Comparison of ENCODE assay signal across 18 cellular contexts in the genomic region with DNA sequence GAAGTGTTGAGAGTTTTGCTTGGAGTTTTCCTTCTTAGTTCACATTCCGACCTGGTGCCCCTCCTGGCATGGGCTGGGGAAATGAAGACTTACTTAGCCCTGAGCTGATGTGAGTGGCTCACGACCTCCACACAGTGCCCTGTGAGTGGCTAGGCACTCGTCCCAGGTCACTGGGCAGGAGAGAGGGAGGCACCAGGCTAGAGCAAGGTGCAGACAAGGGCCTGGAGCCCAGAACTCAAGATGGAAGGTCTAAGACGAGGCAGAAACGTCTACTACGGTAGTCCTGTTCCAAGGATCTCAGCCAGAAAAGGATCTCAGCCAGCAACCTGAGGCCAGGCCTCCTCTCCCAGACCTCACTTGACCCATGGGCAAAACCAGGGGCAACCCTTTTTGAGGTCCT. TPM values are rescaled to one million over a fixed set of nuclear protein-coding genes. Genes with fewer than 3 reads are reported as not detected.
DNase-seq lines count a peak whose midpoint lies in the region; ATAC-seq lines count a peak whose summit lies in the region.
"Had no signal": no experiment of that assay in that cellular context is flagged by ENCODE, and none has a peak within 500 bp of the region (broad histone marks: within the 10 kb centered on the region; RNA-seq: fewer than 3 reads in every experiment).

No MANE protein-coding gene starts in this region.

- H3K27me3 Mint-ChIP-seq in activated T-helper 17 cell treated with anti-CD3 and anti-CD28 coated beads, Interleukin-2, amount 50 U/mL, for 72 hours = no peaks in the 10 kb centered on the region

- intact Hi-C loops in Right ventricle myocardium superior (cut with DNase I) (no loop called here), cardiac septum (cut with DNase I) (no loop called here), right cardiac atrium (cut with DNase I) (no loop called here)

- DNase-seq in Right ventricle myocardium superior (peak; percentile 40), cardiac septum (ENCODE audit: low spot score) (no peak), right cardiac atrium (peak in 2 of 3 donors; percentile 11 to 39), foreskin melanocyte (no peak)
- DNase-seq in effector memory CD4-positive, alpha-beta T cell = no peak
- DNase-seq: CD8-positive, alpha-beta T cell; GOT3; NCI-H1092; NCI-H1694; NCI-H446; NCI-H748 treated with DMSO at 0.1 percent for 48 hours; PC-3 had no signal

- H3K4me1 ChIP-seq in right cardiac atrium (ENCODE audit: control insufficient read depth, insufficient read depth, low read length) (peaks cover 58% of the 10 kb centered on the region), subcutaneous abdominal adipose tissue (ENCODE audit: control insufficient read depth in 5 of 5, insufficient read depth in 5 of 5, low read length in 5 of 5) (peaks cover 4 to 70% (median 61%) of the 10 kb centered on the region in 5 donors)
- H3K4me1 ChIP-seq in effector memory CD4-positive, alpha-beta T cell (ENCODE audit: control insufficient read depth, insufficient read depth, low read length, poor library complexity, severe bottlenecking) = peaks cover 17% of the 10 kb centered on the region

- no peak for ATAC-seq in Right ventricle myocardium superior (ENCODE audit: poor library complexity)
- ATAC-seq in activated T-helper 17 cell treated with anti-CD3 and anti-CD28 coated beads, Interleukin-2, amount 50 U/mL, for 72 hours (replicated peaks) = no peak
- ATAC-seq in right cardiac atrium = no peak
- no peak for ATAC-seq in HG03460 (IDR thresholded peaks at IDR 0.05; ENCODE audit: unreplicated experiment)
- ATAC-seq: CD8-positive, alpha-beta T cell; PC-3 had no signal

- peaks cover 0 to 22% (median 17%) of the 10 kb centered on the region in 5 donors for H3K36me3 ChIP-seq in subcutaneous abdominal adipose tissue (ENCODE audit: control insufficient read depth in 5 of 5, insufficient read depth in 5 of 5, low read length in 5 of 5)
- peaks cover 25% of the 10 kb centered on the region for H3K36me3 ChIP-seq in effector memory CD4-positive, alpha-beta T cell (ENCODE audit: control insufficient read depth, insufficient read depth, low read length)

- peaks cover 57% of the 10 kb centered on the region for H3K4me1 Mint-ChIP-seq in activated T-helper 17 cell treated with anti-CD3 and anti-CD28 coated beads, Interleukin-2, amount 50 U/mL, for 72 hours

- whole genome bisulfite sequencing in right cardiac atrium = 48% methylated on average over 6 of the region's 6 CpGs

- H3K27ac ChIP-seq in right cardiac atrium (ENCODE audit: low read length) = peak overlapping the region; percentile 54
- peak overlapping the region; percentile 40 for H3K27ac ChIP-seq in subcutaneous abdominal adipose tissue (ENCODE audit: low read depth, low read length)
- no peak overlapping the region for H3K27ac ChIP-seq in effector memory CD4-positive, alpha-beta T cell (ENCODE audit: insufficient read depth, low read length, poor library complexity, severe bottlenecking)
- H3K27ac ChIP-seq: KMS-11 had no signal

- no peaks in the 10 kb centered on the region for H3K9me3 Mint-ChIP-seq in activated T-helper 17 cell treated with anti-CD3 and anti-CD28 coated beads, Interleukin-2, amount 50 U/mL, for 72 hours
- H3K9me3 Mint-ChIP-seq: CD8-positive, alpha-beta T cell had no signal

- no peak overlapping the region for H3K4me3 Mint-ChIP-seq in activated T-helper 17 cell treated with anti-CD3 and anti-CD28 coated beads, Interleukin-2, amount 50 U/mL, for 72 hours
- H3K4me3 Mint-ChIP-seq: CD8-positive, alpha-beta T cell had no signal

- no peak overlapping the region for H3K4me3 ChIP-seq in right cardiac atrium (ENCODE audit: low read length)
- no peak overlapping the region for H3K4me3 ChIP-seq in subcutaneous abdominal adipose tissue (ENCODE audit: low read depth in 1 of 5, low read length in 5 of 5)
- H3K4me3 ChIP-seq in effector memory CD4-positive, alpha-beta T cell (ENCODE audit: insufficient read depth, low read depth, low read length, poor library complexity, severe bottlenecking) = no peak overlapping the region

- peaks cover 85% of the 10 kb centered on the region for H3K36me3 Mint-ChIP-seq in activated T-helper 17 cell treated with anti-CD3 and anti-CD28 coated beads, Interleukin-2, amount 50 U/mL, for 72 hours (ENCODE audit: low read depth)

- peak overlapping the region; percentile 54 for H3K27ac Mint-ChIP-seq in activated T-helper 17 cell treated with anti-CD3 and anti-CD28 coated beads, Interleukin-2, amount 50 U/mL, for 72 hours
- H3K27ac Mint-ChIP-seq: CD8-positive, alpha-beta T cell had no signal

- H3K9me3 ChIP-seq in right cardiac atrium (ENCODE audit: control insufficient read depth, low read length) = no peaks in the 10 kb centered on the region
- H3K9me3 ChIP-seq in subcutaneous abdominal adipose tissue (ENCODE audit: control insufficient read depth in 5 of 5, low read length in 5 of 5) = no peaks in the 10 kb centered on the region
- no peaks in the 10 kb centered on the region for H3K9me3 ChIP-seq in effector memory CD4-positive, alpha-beta T cell (ENCODE audit: control insufficient read depth, low read length)

- peak overlapping the region in 1 of 5 donors; percentile 15 for H3K9ac ChIP-seq in subcutaneous abdominal adipose tissue (ENCODE audit: low read length in 5 of 5)
- H3K9ac ChIP-seq: KMS-11 had no signal

- H3K27me3 ChIP-seq in right cardiac atrium (ENCODE audit: control insufficient read depth, insufficient read depth) = no peaks in the 10 kb centered on the region
- no peaks in the 10 kb centered on the region for H3K27me3 ChIP-seq in subcutaneous abdominal adipose tissue (ENCODE audit: control insufficient read depth in 5 of 5, insufficient read depth in 4 of 5, low read length in 5 of 5)
- no peaks in the 10 kb centered on the region for H3K27me3 ChIP-seq in effector memory CD4-positive, alpha-beta T cell (replicated peaks; ENCODE audit: control insufficient read depth, insufficient read depth, low read length, poor library complexity, severe bottlenecking)

RNA-seq across cellular contexts. Expression of a gene that starts 22.4 kb away (rescaled TPM):
- 434 TPM for total RNA-seq in Right ventricle myocardium superior
- 406 TPM for total RNA-seq in cardiac septum
- 100 to 1,000 TPM; 184 to 275 TPM for total RNA-seq in activated T-helper 17 cell treated with anti-CD3 and anti-CD28 coated beads, Interleukin-2, amount 50 U/mL, for 72 hours
- 100 to 1,000 TPM; 371 to 451 (median 403) TPM for total RNA-seq in right cardiac atrium
- 232 TPM for polyA plus RNA-seq in right cardiac atrium

RNA-seq across cellular contexts. Expression of a gene that starts 50.5 kb away (rescaled TPM):
- 29.1 TPM for total RNA-seq in Right ventricle myocardium superior
- 30.4 TPM for total RNA-seq in cardiac septum
- not detected for total RNA-seq in activated T-helper 17 cell treated with anti-CD3 and anti-CD28 coated beads, Interleukin-2, amount 50 U/mL, for 72 hours
- 10 to 100 TPM; 47.5 to 92.2 (median 61.2) TPM for total RNA-seq in right cardiac atrium
- 78.6 TPM for polyA plus RNA-seq in right cardiac atrium
- total RNA-seq: A673; CD8-positive, alpha-beta T cell; Daoy had no signal

Comparison
In these comparisons a context has a peak if more than half of its experiments do, and no peak if none do; other contexts are left out.
1. DNase-seq: peak in Right ventricle myocardium superior (single experiment) and right cardiac atrium (2 of 3); none in cardiac septum (single experiment), effector memory CD4-positive, alpha-beta T cell (0 of 3) and foreskin melanocyte (single experiment).
2. RNA of a gene that starts 50.5 kb away (total RNA-seq): 47.5 to 92.2 TPM in right cardiac atrium, 30.4 TPM in cardiac septum (single experiment) and 29.1 TPM in Right ventricle myocardium superior (single experiment); not detected in activated T-helper 17 cell treated with anti-CD3 and anti-CD28 coated beads, Interleukin-2, amount 50 U/mL, for 72 hours; every median in the first group is over 10 times any median in the second.